ENCODE assay signal across 13 cellular contexts in the genomic region with DNA sequence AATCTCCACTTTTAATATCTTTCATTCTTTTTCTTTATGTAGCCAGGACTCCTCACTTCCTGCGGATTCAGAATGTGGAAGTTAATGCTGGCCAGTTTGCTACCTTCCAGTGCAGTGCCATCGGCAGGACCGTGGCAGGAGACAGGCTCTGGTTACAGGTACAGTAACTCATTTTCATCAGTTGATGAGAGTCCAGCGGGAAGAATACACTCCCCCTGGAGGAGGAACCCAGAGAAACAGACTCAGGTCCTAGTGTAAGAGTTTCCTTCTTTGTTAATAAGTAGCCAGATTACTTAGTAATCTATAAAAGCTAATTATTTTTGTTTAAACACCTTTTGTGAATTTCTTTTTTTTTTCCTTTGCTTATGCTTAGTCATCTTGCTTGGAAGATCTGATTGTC.
A peak's percentile ranks its signal among the peaks of the same experiment; 100 is the strongest.
DNase-seq lines count a peak whose midpoint lies in the region; ATAC-seq, FAIRE-seq and TF ChIP-seq lines count a peak whose summit lies in the region.
"Had no signal": no experiment of that assay in that cellular context is flagged by ENCODE, and none has a peak within 500 bp of the region (broad histone marks: within the 10 kb centered on the region; RNA-seq: fewer than 3 reads in every experiment).

No MANE protein-coding gene starts in this region.

- H3K27me3 ChIP-seq in IMR-90 (ENCODE audit: control insufficient read depth, insufficient read depth, low read length): no peaks in the 10 kb centered on the region
- H3K27me3 ChIP-seq in SJSA1 (replicated peaks): no peaks in the 10 kb centered on the region

- no peak overlapping the region for H3K9ac ChIP-seq in IMR-90 (ENCODE audit: low read depth, low read length)
- no peak overlapping the region for H3K9ac ChIP-seq in kidney (ENCODE audit: low read length in 2 of 2)

- H3K14ac ChIP-seq in IMR-90 (replicated peaks; ENCODE audit: low read depth, low read length): no peak overlapping the region

- H3K4me2 ChIP-seq in A549 (peak overlapping the region; percentile 56), IMR-90 (ENCODE audit: low read depth, low read length) (no peak overlapping the region)

- dilution Hi-C loops in IMR-90 (cut with HindIII; ENCODE audit: low sequenced_read_pairs, unreplicated experiment): no loop called here

- H3K4me1 Mint-ChIP-seq in activated T-cell treated with anti-CD3 and anti-CD28 coated beads, Interleukin-2, amount 50 U/mL, for 72 hours (ENCODE audit: low read depth): no peaks in the 10 kb centered on the region
- H3K4me1 Mint-ChIP-seq in activated T-helper 2 cell treated with anti-CD3 and anti-CD28 coated beads, Interferon-gamma antibody, Interleukin-2, Interleukin-4, amounts not matched to agents 10 μg/mL and 5 μg/mL and 100 μg/mL, durations not matched to agents 14 hours and 24 hours and 36 hours (ENCODE audit: low read depth): no peaks in the 10 kb centered on the region
- H3K4me1 Mint-ChIP-seq: naive B cell had no signal

- H3K9me3 Mint-ChIP-seq in activated T-cell treated with anti-CD3 and anti-CD28 coated beads, Interleukin-2, amount 50 U/mL, for 72 hours: peaks cover 2 to 4% of the 10 kb centered on the region in 2 donors
- no peaks in the 10 kb centered on the region for H3K9me3 Mint-ChIP-seq in activated T-helper 2 cell treated with anti-CD3 and anti-CD28 coated beads, Interferon-gamma antibody, Interleukin-2, Interleukin-4, amounts not matched to agents 10 μg/mL and 5 μg/mL and 100 μg/mL, durations not matched to agents 14 hours and 24 hours and 36 hours

- H2BK120ac ChIP-seq in IMR-90 (ENCODE audit: low read depth, low read length): no peak overlapping the region

- no peak overlapping the region for H3K4me3 Mint-ChIP-seq in activated T-cell treated with anti-CD3 and anti-CD28 coated beads, Interleukin-2, amount 50 U/mL, for 72 hours
- no peak overlapping the region for H3K4me3 Mint-ChIP-seq in activated T-helper 2 cell treated with anti-CD3 and anti-CD28 coated beads, Interferon-gamma antibody, Interleukin-2, Interleukin-4, amounts not matched to agents 10 μg/mL and 5 μg/mL and 100 μg/mL, durations not matched to agents 14 hours and 24 hours and 36 hours (ENCODE audit: low read depth)
- H3K4me3 Mint-ChIP-seq: naive B cell had no signal

- DNase-seq in A549 (ENCODE audit: low read depth in 1 of 2, low spot score in 1 of 2): peak; percentile 44 to 81
- no peak for DNase-seq in IMR-90
- DNase-seq in SJSA1 (ENCODE audit: low read depth in 1 of 2, low spot score in 2 of 2): no peak
- no peak for DNase-seq in kidney
- no peak for DNase-seq in activated T-cell treated with anti-CD3 and anti-CD28 coated beads, Interleukin-2, amount 50 U/mL, for 72 hours
- DNase-seq in activated T-helper 2 cell treated with anti-CD3 and anti-CD28 coated beads, Interferon-gamma antibody, Interleukin-2, Interleukin-4, amounts not matched to agents 10 μg/mL and 5 μg/mL and 100 μg/mL, durations not matched to agents 14 hours and 24 hours and 36 hours (ENCODE audit: low spot score): no peak
- no peak for DNase-seq in inferior parietal cortex (ENCODE audit: extremely low spot score)
- no peak for DNase-seq in RKO (ENCODE audit: low spot score)
- DNase-seq: C1 segment of cervical spinal cord; naive B cell; NCI-H446 treated with DMSO at 0.1 percent for 48 hours; stimulated activated CD4-positive, alpha-beta T cell treated with anti-CD3 and anti-CD28 coated beads, Interleukin-4, amount 100 ng/mL, for 24 hours had no signal

- no peak overlapping the region for H3K18ac ChIP-seq in IMR-90 (ENCODE audit: low read depth, low read length)

- no peaks in the 10 kb centered on the region for H3K9me3 ChIP-seq in A549
- H3K9me3 ChIP-seq in IMR-90 (ENCODE audit: control insufficient read depth, insufficient read depth, low read length): no peaks in the 10 kb centered on the region
- H3K9me3 ChIP-seq in SJSA1 (replicated peaks): no peaks in the 10 kb centered on the region
- H3K9me3 ChIP-seq in kidney (ENCODE audit: control insufficient read depth in 1 of 2, low read length in 2 of 2): no peaks in the 10 kb centered on the region

- no peak overlapping the region for H2BK15ac ChIP-seq in IMR-90 (ENCODE audit: low read depth, low read length)

- no peak for TF ChIP-seq EP300 in A549 (IDR thresholded peaks at IDR 0.05)

- peak; percentile 70 to 73; a peak in 5 of 6 replicates for ATAC-seq in A549
- no peak for ATAC-seq in IMR-90 (ENCODE audit: low read depth)
- ATAC-seq in activated T-cell treated with anti-CD3 and anti-CD28 coated beads, Interleukin-2, amount 50 U/mL, for 72 hours (replicated peaks in 1 of 2): no peak
- ATAC-seq: activated CD4-positive, CD25-positive, alpha-beta regulatory T cell treated with anti-CD3 and anti-CD28 coated beads, Interleukin-2, amount 50 U/mL, for 24 hours had no signal

- in situ Hi-C loops in IMR-90 (cut with MboI; ENCODE audit: low sequenced_read_pairs): no loop called here

- H3K56ac ChIP-seq in IMR-90 (ENCODE audit: extremely low read depth, insufficient read depth, low read length): no peak overlapping the region

- peak overlapping the region; percentile 88 to 97 for H3K27ac ChIP-seq in A549
- H3K27ac ChIP-seq in IMR-90 (ENCODE audit: insufficient read depth, low read length): no peak overlapping the region
- peak overlapping the region; percentile 42; the same call in 1 of the 2 replicates for H3K27ac ChIP-seq in SJSA1
- no peak overlapping the region for H3K27ac ChIP-seq in kidney (ENCODE audit: low read depth in 2 of 2, low read length in 2 of 2)

- intact Hi-C loops in IMR-90 (cut with micrococcal nuclease): no loop called here
- intact Hi-C loops in kidney (cut with DNase I): no loop called here
- intact Hi-C loops in activated T-helper 2 cell treated with anti-CD3 and anti-CD28 coated beads, Interferon-gamma antibody, Interleukin-2, Interleukin-4, amounts not matched to agents 10 μg/mL and 5 μg/mL and 100 μg/mL, durations not matched to agents 14 hours and 24 hours and 36 hours (cut with micrococcal nuclease): no loop called here

- H3K27me3 Mint-ChIP-seq in activated T-cell treated with anti-CD3 and anti-CD28 coated beads, Interleukin-2, amount 50 U/mL, for 72 hours (ENCODE audit: low read depth): no peaks in the 10 kb centered on the region
- H3K27me3 Mint-ChIP-seq in activated T-helper 2 cell treated with anti-CD3 and anti-CD28 coated beads, Interferon-gamma antibody, Interleukin-2, Interleukin-4, amounts not matched to agents 10 μg/mL and 5 μg/mL and 100 μg/mL, durations not matched to agents 14 hours and 24 hours and 36 hours (ENCODE audit: low read depth): no peaks in the 10 kb centered on the region

- TF ChIP-seq CTCF in A549 (IDR thresholded peaks at IDR 0.05) (peak; percentile 51), IMR-90 (conservative IDR thresholded peaks at IDR 0.05; ENCODE audit: low read depth, low read length) (0 out of 2 replicates have a peak, but pooled peaks have one; percentile 2), kidney (IDR thresholded peaks at IDR 0.05; ENCODE audit: borderline replicate concordance, extremely low read depth, insufficient read depth) (peak; percentile 24)

- FAIRE-seq in A549 (lab: Jason Lieb, UNC) (no peak), kidney (lab: Jason Lieb, UNC) (peak; percentile 23)

- H4K20me1 ChIP-seq in IMR-90 (ENCODE audit: insufficient read depth, low read length): no peaks in the 10 kb centered on the region

- H3K27ac Mint-ChIP-seq in activated T-cell treated with anti-CD3 and anti-CD28 coated beads, Interleukin-2, amount 50 U/mL, for 72 hours: no peak overlapping the region
- H3K27ac Mint-ChIP-seq in activated T-helper 2 cell treated with anti-CD3 and anti-CD28 coated beads, Interferon-gamma antibody, Interleukin-2, Interleukin-4, amounts not matched to agents 10 μg/mL and 5 μg/mL and 100 μg/mL, durations not matched to agents 14 hours and 24 hours and 36 hours: no peak overlapping the region
- H3K27ac Mint-ChIP-seq: naive B cell had no signal

- H3K36me3 Mint-ChIP-seq in activated T-cell treated with anti-CD3 and anti-CD28 coated beads, Interleukin-2, amount 50 U/mL, for 72 hours (ENCODE audit: insufficient read depth in 2 of 2): no peaks in the 10 kb centered on the region
- no peaks in the 10 kb centered on the region for H3K36me3 Mint-ChIP-seq in activated T-helper 2 cell treated with anti-CD3 and anti-CD28 coated beads, Interferon-gamma antibody, Interleukin-2, Interleukin-4, amounts not matched to agents 10 μg/mL and 5 μg/mL and 100 μg/mL, durations not matched to agents 14 hours and 24 hours and 36 hours (ENCODE audit: low read depth)
- H3K36me3 Mint-ChIP-seq: naive B cell had no signal

- peaks cover 9% of the 10 kb centered on the region for H3K9me1 ChIP-seq in IMR-90 (ENCODE audit: insufficient read depth, low read length)

- CTCF ChIA-PET in A549 (lab: Yijun Ruan, JAX): interaction anchor here (0.7 to 2.4 kb wide), 18 partner anchors 8 to 359 kb away, joined by 3 to 11 read pairs (median 4); a partner anchor contains a TSS
- CTCF ChIA-PET in IMR-90 (lab: Yijun Ruan, JAX): interaction anchor here (0.7 to 1.4 kb wide), 3 partner anchors 11 to 137 kb away, joined by 3 read pairs; no protein-coding TSS in a partner anchor

- no peak overlapping the region for H4K91ac ChIP-seq in IMR-90 (ENCODE audit: insufficient read depth, low read depth, low read length)

- H3K36me3 ChIP-seq in IMR-90 (ENCODE audit: control insufficient read depth, insufficient read depth, low read length) (peaks cover 3% of the 10 kb centered on the region), SJSA1 (no peaks in the 10 kb centered on the region), kidney (ENCODE audit: control insufficient read depth in 1 of 2, insufficient read depth in 2 of 2, low read length in 2 of 2) (no peaks in the 10 kb centered on the region)

- TF ChIP-seq RAD21 in A549 (conservative IDR thresholded peaks at IDR 0.05 in 1 of 2, IDR thresholded peaks at IDR 0.05 in 1 of 2) (peak; percentile 54 to 58), IMR-90 (IDR thresholded peaks at IDR 0.05; ENCODE audit: low read length) (no peak)

- no peak overlapping the region for H3K4ac ChIP-seq in IMR-90 (ENCODE audit: low read depth, low read length)

- BruUV-seq in IMR-90 (replicated peaks; lab: Mats Ljungman, UMichigan): no TSS peak

- POLR2A ChIA-PET in A549 (lab: Yijun Ruan, JAX) (interaction anchor here (0.7 kb wide), 2 partner anchors 24 to 131 kb away, joined by 3 read pairs; no protein-coding TSS in a partner anchor), IMR-90 (lab: Charles Lee; ENCODE audit: unreplicated experiment) (interaction anchor here (0.6 kb wide), 1 partner anchor 222 kb away, joined by 3 read pairs; no protein-coding TSS in a partner anchor)

- H2AK9ac ChIP-seq in IMR-90 (replicated peaks; ENCODE audit: low read depth, low read length, poor library complexity): no peak overlapping the region

- H2AK5ac ChIP-seq in IMR-90 (ENCODE audit: low read depth, low read length): no peak overlapping the region; the same call in 1 of the 2 replicates

- H3K4me1 ChIP-seq in A549 (peaks cover 82% of the 10 kb centered on the region), IMR-90 (ENCODE audit: control insufficient read depth, insufficient read depth, low read length) (peaks cover 11% of the 10 kb centered on the region), SJSA1 (replicated peaks) (peaks cover 55% of the 10 kb centered on the region), kidney (ENCODE audit: control insufficient read depth in 1 of 2, insufficient read depth in 1 of 2, low read depth in 1 of 2, low read length in 2 of 2) (no peaks in the 10 kb centered on the region)

- 2% methylated on average over 4 of the region's 4 CpGs for WGBS in A549 (ENCODE audit: missing lambda C conversion rate)
- no CpG with 5 or more reads among the region's 4 CpGs for WGBS in IMR-90 (ENCODE audit: extremely low coverage in 2 of 2, insufficient read length in 1 of 2), 2 experiments

- no peak overlapping the region for H2BK20ac ChIP-seq in IMR-90 (ENCODE audit: low read depth, low read length)

- TF ChIP-seq POLR2A in A549 (IDR thresholded peaks at IDR 0.05; ENCODE audit: low read length) (no peak), IMR-90 (IDR thresholded peaks at IDR 0.05; ENCODE audit: low read depth, low read length) (no peak)

- H2AFZ ChIP-seq in IMR-90 (replicated peaks; ENCODE audit: low read length, poor library complexity): no peak overlapping the region

- H2BK5ac ChIP-seq in IMR-90 (ENCODE audit: low read depth, low read length, poor library complexity, severe bottlenecking): no peak overlapping the region

- H4K8ac ChIP-seq in IMR-90 (ENCODE audit: low read depth in 2 of 2, low read length in 2 of 2): no peak overlapping the region

- H4K5ac ChIP-seq in IMR-90 (ENCODE audit: low read depth, low read length): no peak overlapping the region

- H3K23ac ChIP-seq in IMR-90 (ENCODE audit: low read depth, low read length): no peak overlapping the region

- H3K4me3 ChIP-seq in A549: no peak overlapping the region
- H3K4me3 ChIP-seq in IMR-90 (ENCODE audit: insufficient read depth, low read depth, low read length): no peak overlapping the region
- H3K4me3 ChIP-seq in SJSA1: no peak overlapping the region
- peak overlapping the region in 1 of 2 donors; percentile 11 for H3K4me3 ChIP-seq in kidney (ENCODE audit: low read length in 2 of 2)

- peaks cover 3 to 14% of the 10 kb centered on the region in 2 experiments; a peak in 3 of 4 replicates for H3K79me1 ChIP-seq in IMR-90 (ENCODE audit: low read depth in 1 of 2, low read length in 2 of 2)

Comparison
In these comparisons a context has a peak if more than half of its experiments do, and no peak if none do; other contexts are left out.
1. ATAC-seq: peak in A549 (2 of 2); none in IMR-90 (single experiment) and activated T-cell treated with anti-CD3 and anti-CD28 coated beads, Interleukin-2, amount 50 U/mL, for 72 hours (0 of 2).
2. DNase-seq: peak in A549 (2 of 2); none in IMR-90 (single experiment), SJSA1 (0 of 2), kidney (single experiment), activated T-cell treated with anti-CD3 and anti-CD28 coated beads, Interleukin-2, amount 50 U/mL, for 72 hours (0 of 2), activated T-helper 2 cell treated with anti-CD3 and anti-CD28 coated beads, Interferon-gamma antibody, Interleukin-2, Interleukin-4, amounts not matched to agents 10 μg/mL and 5 μg/mL and 100 μg/mL, durations not matched to agents 14 hours and 24 hours and 36 hours (single experiment), inferior parietal cortex (single experiment) and RKO (single experiment).
3. H3K27ac ChIP-seq: peak in A549 (2 of 2) and SJSA1 (single experiment); none in IMR-90 (single experiment) and kidney (0 of 2).
4. Peak in every context shown above with its lines, with median percentiles within 50 percentile points of each other: CTCF ChIP-seq.